ENCODE assay signal across 31 cellular contexts in the genomic region with DNA sequence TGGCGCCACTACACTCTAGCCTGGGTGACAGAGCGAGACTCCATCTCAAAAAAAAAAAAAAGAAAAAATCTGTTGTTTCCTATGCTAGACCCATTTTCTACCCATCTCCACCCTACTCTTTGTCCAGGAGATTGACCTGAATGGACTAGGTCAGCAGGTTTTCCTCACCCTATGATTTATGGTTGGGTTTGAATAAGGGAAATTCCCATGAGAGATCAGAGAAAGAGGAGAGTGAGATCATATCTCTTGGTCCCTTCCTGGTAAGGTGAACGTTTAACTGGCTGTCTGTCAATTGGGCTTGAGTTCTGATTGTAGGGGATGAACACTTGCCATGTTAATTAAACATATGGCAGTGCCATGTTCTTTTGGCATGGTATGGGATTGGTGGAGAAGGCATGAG.
"Had no signal": no experiment of that assay in that cellular context is flagged by ENCODE, and none has a peak within 500 bp of the region (broad histone marks: within the 10 kb centered on the region; RNA-seq: fewer than 3 reads in every experiment).

No MANE protein-coding gene starts in this region.

- H3K36me3 Mint-ChIP-seq: activated naive CD4-positive, alpha-beta T cell treated with anti-CD3 and anti-CD28 coated beads, Interleukin-2, amount 10 ng/mL, durations not matched to agents 7 days and 5 days had no signal

- ATAC-seq: activated CD4-positive, CD25-positive, alpha-beta regulatory T cell treated with anti-CD3 and anti-CD28 coated beads, Interleukin-2, amount 50 U/mL, for 24 hours; effector memory CD8-positive, alpha-beta T cell; foreskin keratinocyte; gastrocnemius medialis; heart right ventricle; T-helper 17 cell had no signal

- H3K27ac ChIP-seq: brain microvascular endothelial cell, esophagus muscularis mucosa, foreskin keratinocyte, gastrocnemius medialis, heart right ventricle, hepatocyte, WERI-Rb-1 had no signal

- H3K4me3 Mint-ChIP-seq: activated B cell treated with CpG ODN at 0.5 μM for 24 hours; activated CD4-positive, alpha-beta memory T cell treated with anti-CD3 and anti-CD28 coated beads, Interleukin-2, amount 10 ng/mL, durations not matched to agents 7 days and 5 days; activated CD4-positive, alpha-beta T cell treated with anti-CD3 and anti-CD28 coated beads, Interleukin-2, amount 10 ng/mL, durations not matched to agents 7 days and 5 days; activated naive CD4-positive, alpha-beta T cell treated with anti-CD3 and anti-CD28 coated beads, Interleukin-2, amount 10 ng/mL, durations not matched to agents 7 days and 5 days; activated naive CD8-positive, alpha-beta T cell; activated T-cell treated with anti-CD3 and anti-CD28 coated beads, Interleukin-2, amount 50 U/mL, for 24 hours; activated T-cell treated with anti-CD3 and anti-CD28 coated beads, Interleukin-2, amount 50 U/mL, for 72 hours; effector memory CD8-positive, alpha-beta T cell; T-helper 17 cell; T-helper 2 cell treated with Interferon-gamma antibody and Interleukin-4, amounts not matched to agents 5 μg/mL and 100 μg/mL, for 36 hours had no signal

- H3K27me3 Mint-ChIP-seq: activated B cell treated with CpG ODN at 0.5 μM for 24 hours; activated CD4-positive, alpha-beta memory T cell treated with anti-CD3 and anti-CD28 coated beads, Interleukin-2, amount 10 ng/mL, durations not matched to agents 7 days and 5 days; activated CD4-positive, alpha-beta T cell treated with anti-CD3 and anti-CD28 coated beads, Interleukin-2, amount 10 ng/mL, durations not matched to agents 7 days and 5 days; activated naive CD4-positive, alpha-beta T cell treated with anti-CD3 and anti-CD28 coated beads, Interleukin-2, amount 10 ng/mL, durations not matched to agents 7 days and 5 days had no signal

- DNase-seq: activated B cell treated with CpG ODN at 0.5 μM for 24 hours; activated CD4-positive, alpha-beta memory T cell treated with anti-CD3 and anti-CD28 coated beads, Interleukin-2, amount 10 ng/mL, durations not matched to agents 7 days and 5 days; activated CD4-positive, alpha-beta T cell treated with anti-CD3 and anti-CD28 coated beads, Interleukin-2, amount 10 ng/mL, durations not matched to agents 7 days and 5 days; activated CD4-positive, alpha-beta T cell treated with anti-CD3 and anti-CD28 coated beads, Interleukin-2, amount 50 U/mL, for 4 hours; activated CD8-positive, alpha-beta memory T cell treated with anti-CD3 and anti-CD28 coated beads, Interleukin-2, amount 50 U/mL, for 48 hours; activated effector memory CD4-positive, alpha-beta T cell treated with anti-CD3 and anti-CD28 coated beads, Interleukin-2, amount 50 U/mL, for 16 hours; activated naive CD4-positive, alpha-beta T cell treated with anti-CD3 and anti-CD28 coated beads, Interleukin-2, amount 10 ng/mL, durations not matched to agents 7 days and 5 days; activated T-cell treated with anti-CD3 and anti-CD28 coated beads for 4 hours; activated T-cell treated with anti-CD3 and anti-CD28 coated beads, Interleukin-2, amount 50 U/mL, for 24 hours; activated T-cell treated with anti-CD3 and anti-CD28 coated beads, Interleukin-2, amount 50 U/mL, for 72 hours; amniotic stem cell; anterior cingulate cortex; brain microvascular endothelial cell; cortex of kidney; dermis blood vessel endothelial cell; effector CD4-positive, alpha-beta T cell; effector memory CD8-positive, alpha-beta T cell; erythroblast; foreskin keratinocyte; gastrocnemius medialis; heart right ventricle; T-helper 1 cell; T-helper 17 cell; T1000; WERI-Rb-1 had no signal

- H3K27ac Mint-ChIP-seq: activated B cell treated with CpG ODN at 0.5 μM for 24 hours; activated CD4-positive, alpha-beta memory T cell treated with anti-CD3 and anti-CD28 coated beads, Interleukin-2, amount 10 ng/mL, durations not matched to agents 7 days and 5 days; activated CD4-positive, alpha-beta T cell treated with anti-CD3 and anti-CD28 coated beads, Interleukin-2, amount 10 ng/mL, durations not matched to agents 7 days and 5 days; activated naive CD4-positive, alpha-beta T cell treated with anti-CD3 and anti-CD28 coated beads, Interleukin-2, amount 10 ng/mL, durations not matched to agents 7 days and 5 days; activated naive CD8-positive, alpha-beta T cell; activated T-cell treated with anti-CD3 and anti-CD28 coated beads, Interleukin-2, amount 50 U/mL, for 24 hours; activated T-cell treated with anti-CD3 and anti-CD28 coated beads, Interleukin-2, amount 50 U/mL, for 72 hours; activated T-helper 2 cell treated with anti-CD3 and anti-CD28 coated beads, Interferon-gamma antibody, Interleukin-2, Interleukin-4, amounts not matched to agents 10 μg/mL and 5 μg/mL and 100 μg/mL, durations not matched to agents 14 hours and 24 hours and 36 hours; effector memory CD8-positive, alpha-beta T cell; T-helper 17 cell; T-helper 2 cell treated with Interferon-gamma antibody and Interleukin-4, amounts not matched to agents 5 μg/mL and 100 μg/mL, for 36 hours had no signal

- H3K4me1 Mint-ChIP-seq: activated B cell treated with CpG ODN at 0.5 μM for 24 hours; activated CD4-positive, alpha-beta memory T cell treated with anti-CD3 and anti-CD28 coated beads, Interleukin-2, amount 10 ng/mL, durations not matched to agents 7 days and 5 days; activated CD4-positive, alpha-beta T cell treated with anti-CD3 and anti-CD28 coated beads, Interleukin-2, amount 10 ng/mL, durations not matched to agents 7 days and 5 days; activated naive CD4-positive, alpha-beta T cell treated with anti-CD3 and anti-CD28 coated beads, Interleukin-2, amount 10 ng/mL, durations not matched to agents 7 days and 5 days; T-helper 17 cell had no signal
